In genomic region chr20:57074386-57074785, GRCh38 we compare ENCODE assay signal across 18 cellular contexts.
DNase-seq lines count a peak whose midpoint lies in the region; ATAC-seq, FAIRE-seq and TF ChIP-seq lines count a peak whose summit lies in the region.
"Had no signal": no experiment of that assay in that cellular context is flagged by ENCODE, and none has a peak within 500 bp of the region (broad histone marks: within the 10 kb centered on the region; RNA-seq: fewer than 3 reads in every experiment).

No MANE protein-coding gene starts in this region.

- no peak overlapping the region for H3K18ac ChIP-seq in H1 (ENCODE audit: extremely low read depth, low read length)

- POLR2A ChIA-PET in H1 (lab: Charles Lee; ENCODE audit: partially characterized antibody), result no interaction called here

- no peak for TF ChIP-seq POLR2A in H1 (IDR thresholded peaks at IDR 0.05; ENCODE audit: control extremely low read depth in 1 of 2, low read depth in 2 of 2, low read length in 2 of 2)

- H3K9ac ChIP-seq in H1 (replicated peaks in 1 of 4; ENCODE audit: extremely low read depth in 1 of 4, low read depth in 3 of 4, low read length in 3 of 4) (no peak overlapping the region), GM23248 (no peak overlapping the region)
- H3K9ac ChIP-seq: BLaER1 treated with 17β-estradiol and CSF1 and Interleukin-3, amounts not matched to agents 10 nM and 100 nM had no signal

- H3K4ac ChIP-seq in H1 (replicated peaks; ENCODE audit: insufficient read length, low read depth, low read length), result no peak overlapping the region

- 0 out of 2 replicates have a peak overlapping the region, but pooled peaks have one; percentile 25 for H2BK15ac ChIP-seq in H1 (ENCODE audit: low read length)

- no peak overlapping the region for H3K4me2 ChIP-seq in H1 (ENCODE audit: insufficient read depth in 1 of 2, low read depth in 2 of 2, low read length in 2 of 2)
- H3K4me2 ChIP-seq in GM23248 (ENCODE audit: unreplicated experiment), result no peak overlapping the region
- H3K4me2 ChIP-seq: BLaER1 treated with 17β-estradiol and CSF1 and Interleukin-3, amounts not matched to agents 10 nM and 100 nM had no signal

- FAIRE-seq in H1 (lab: Jason Lieb, UNC), result no peak
- FAIRE-seq: GM12878 had no signal

- no peak overlapping the region for H3K23ac ChIP-seq in H1 (ENCODE audit: insufficient read length)

- H2BK120ac ChIP-seq in H1 (replicated peaks; ENCODE audit: low read depth, low read length), result no peak overlapping the region

- H4K91ac ChIP-seq in H1 (replicated peaks; ENCODE audit: insufficient read length, low read length), result no peak overlapping the region

- peaks cover 3% of the 10 kb centered on the region for H3K23me2 ChIP-seq in H1 (ENCODE audit: low read depth, low read length)

- no peak overlapping the region for H3K27ac ChIP-seq in H1 (ENCODE audit: low read depth, low read length)
- no peak overlapping the region for H3K27ac ChIP-seq in GM23248
- H3K27ac ChIP-seq: 22Rv1; BLaER1 treated with 17β-estradiol and CSF1 and Interleukin-3, amounts not matched to agents 10 nM and 100 nM had no signal

- no peak for ATAC-seq in sciatic nerve
- ATAC-seq: GM12878 had no signal

- no peak overlapping the region for H3K4me3 ChIP-seq in H1 (ENCODE audit: extremely low read depth in 1 of 4, insufficient read depth in 2 of 4, low read depth in 3 of 4, low read length in 4 of 4)
- H3K4me3 ChIP-seq in GM23248, result no peak overlapping the region
- H3K4me3 ChIP-seq: BLaER1 treated with 17β-estradiol and CSF1 and Interleukin-3, amounts not matched to agents 10 nM and 100 nM; GM12878; HAP-1 had no signal

- no peak overlapping the region for H2AK5ac ChIP-seq in H1 (ENCODE audit: low read depth, low read length)

- no peak for TF ChIP-seq EP300 in H1 (IDR thresholded peaks at IDR 0.05; ENCODE audit: borderline replicate concordance in 1 of 2, low read depth in 2 of 2, low read length in 2 of 2)

- WGBS in H1 (ENCODE audit: extremely low coverage in 1 of 2, insufficient coverage in 1 of 2, insufficient read length in 1 of 2, insufficient replicate concordance in 2 of 2, low coverage in 1 of 2, low lambda C conversion rate in 2 of 2, missing lambda C conversion rate in 1 of 2), 2 experiments, result 83% methylated on average over 12 of the region's 12 CpGs; no CpG with 5 or more reads in 1 of the 2 experiments
- 80 to 81% methylated on average over 12 of the region's 12 CpGs for WGBS in GM23248 (ENCODE audit: low coverage in 1 of 2, low lambda C conversion rate in 2 of 2, missing lambda C conversion rate in 2 of 2), 2 experiments

- no peak for TF ChIP-seq CTCF in H1 (IDR thresholded peaks at IDR 0.05; ENCODE audit: control extremely low read depth in 1 of 3, insufficient read depth in 1 of 3, low read depth in 1 of 3, low read length in 3 of 3)

- H4K20me1 ChIP-seq in H1 (replicated peaks in 1 of 2; ENCODE audit: control insufficient read depth in 1 of 2, insufficient read depth in 2 of 2, low read length in 2 of 2) (no peaks in the 10 kb centered on the region), GM23248 (ENCODE audit: insufficient read depth) (no peaks in the 10 kb centered on the region)
- H4K20me1 ChIP-seq: BLaER1 treated with 17β-estradiol and CSF1 and Interleukin-3, amounts not matched to agents 10 nM and 100 nM had no signal

- no peak overlapping the region for H3K14ac ChIP-seq in H1 (ENCODE audit: insufficient read length)

- no peak overlapping the region for H4K5ac ChIP-seq in H1 (ENCODE audit: insufficient read length, low read depth, low read length)

- H2AFZ ChIP-seq in H1 (ENCODE audit: low read length) (no peak overlapping the region), GM23248 (no peak overlapping the region)

- DNase-seq in activated effector memory CD4-positive, alpha-beta T cell treated with anti-CD3 and anti-CD28 coated beads, Interleukin-2, amount 50 U/mL, for 16 hours, result peak; percentile 38
- no peak for DNase-seq in activated effector memory CD4-positive, alpha-beta T cell treated with Interleukin-2 at 50 U/mL for 16 hours
- DNase-seq in H1 (ENCODE audit: low read depth in 1 of 2, low spot score in 2 of 2) (no peak), sciatic nerve (ENCODE audit: low spot score) (peak; percentile 26), GM23248 (no peak), NCI-H1092 (lab: John Stamatoyannopoulos, UW) (no peak), NCI-H82 treated with DMSO at 0.1 percent for 48 hours (lab: John Stamatoyannopoulos, UW; ENCODE audit: unreplicated experiment) (no peak)
- DNase-seq: CD4-positive, CD25-positive, alpha-beta regulatory T cell; CD8-positive, alpha-beta memory T cell; COR-L47; DMS 273 treated with DMSO at 0.1 percent for 48 hours; DMS53; DND-41; EL had no signal

- no peak overlapping the region for H2BK20ac ChIP-seq in H1 (ENCODE audit: low read length)

- in situ Hi-C loops in GM23248 (cut with MboI), result no loop called here

- H2BK12ac ChIP-seq in H1 (ENCODE audit: low read depth, low read length), result no peak overlapping the region

- CTCF ChIA-PET in H1 (lab: Charles Lee; ENCODE audit: partially characterized antibody), result interaction anchor here (1.4 kb wide), 1 partner anchor 16 kb away, joined by 5 read pairs; no protein-coding TSS in a partner anchor

- H3K79me2 ChIP-seq in H1 (ENCODE audit: control insufficient read depth in 1 of 2, insufficient read depth in 2 of 2, low read length in 2 of 2), result no peaks in the 10 kb centered on the region
- H3K79me2 ChIP-seq in GM23248 (ENCODE audit: insufficient read depth), result no peaks in the 10 kb centered on the region

- no peaks in the 10 kb centered on the region for H3K9me2 ChIP-seq in GM23248 (ENCODE audit: insufficient read depth)

- no peaks in the 10 kb centered on the region for H3K36me3 ChIP-seq in H1 (ENCODE audit: control insufficient read depth in 2 of 4, insufficient read depth in 4 of 4, low read length in 3 of 4)
- no peaks in the 10 kb centered on the region for H3K36me3 ChIP-seq in GM23248 (ENCODE audit: low read depth)
- H3K36me3 ChIP-seq: BLaER1 treated with 17β-estradiol and CSF1 and Interleukin-3, amounts not matched to agents 10 nM and 100 nM; HAP-1 had no signal

- no peaks in the 10 kb centered on the region for H3K79me1 ChIP-seq in H1 (ENCODE audit: low read depth, low read length)

- peaks cover 32% of the 10 kb centered on the region for H3F3A ChIP-seq in GM23248 (ENCODE audit: insufficient read depth)

- H4K8ac ChIP-seq in H1 (ENCODE audit: extremely low read depth, insufficient read depth, low read length), result no peak overlapping the region

- no peak for TF ChIP-seq RAD21 in H1 (IDR thresholded peaks at IDR 0.05 in 1 of 2, conservative IDR thresholded peaks at IDR 0.05 in 1 of 2; ENCODE audit: low read depth in 2 of 2, low read length in 2 of 2)

- intact Hi-C loops in sciatic nerve (cut with DNase I), result no loop called here

- no peak overlapping the region for H3K56ac ChIP-seq in H1 (replicated peaks; ENCODE audit: insufficient read length, low read depth, low read length)

- H3K9me3 ChIP-seq in H1 (ENCODE audit: insufficient read depth in 2 of 2, low read depth in 1 of 2, low read length in 1 of 2) (peaks cover 0 to 5% of the 10 kb centered on the region in 2 experiments; a peak in 2 of 4 replicates), GM23248 (ENCODE audit: low read depth) (no peaks in the 10 kb centered on the region)

- H3K4me1 ChIP-seq in H1 (replicated peaks in 1 of 4; ENCODE audit: control insufficient read depth in 3 of 4, insufficient read depth in 4 of 4, low read length in 3 of 4) (peaks cover 4 to 12% (median 5%) of the 10 kb centered on the region in 4 experiments), GM23248 (ENCODE audit: insufficient read depth) (peaks cover 18% of the 10 kb centered on the region)
- H3K4me1 ChIP-seq: BLaER1 treated with 17β-estradiol and CSF1 and Interleukin-3, amounts not matched to agents 10 nM and 100 nM; HAP-1 had no signal

- H3K27me3 ChIP-seq in H1 (replicated peaks in 1 of 4; ENCODE audit: control insufficient read depth in 3 of 4, extremely low read depth in 1 of 4, insufficient read depth in 3 of 4, low read length in 3 of 4) (peaks cover 2 to 20% (median 18%) of the 10 kb centered on the region in 4 experiments), GM23248 (replicated peaks; ENCODE audit: insufficient read depth) (peaks cover 11% of the 10 kb centered on the region; the same call in 1 of the 2 replicates)

- H2BK5ac ChIP-seq in H1 (ENCODE audit: low read depth, low read length), result no peak overlapping the region

TF ChIP-seq in H1, 55 proteins besides CTCF, POLR2A, EP300 and RAD21:
- TF ChIP-seq ZNF274 (IDR thresholded peaks at IDR 0.05; ENCODE audit: borderline replicate concordance, extremely low read depth, low read length) (no peak), CBX8 (IDR thresholded peaks at IDR 0.05; ENCODE audit: borderline replicate concordance, low read depth, low read length) (no peak), CREB1 (IDR thresholded peaks at IDR 0.05) (no peak), ATF2 (IDR thresholded peaks at IDR 0.05; ENCODE audit: low read length) (no peak), JUND (IDR thresholded peaks at IDR 0.05; ENCODE audit: low read length) (no peak), RNF2 (IDR thresholded peaks at IDR 0.05; ENCODE audit: borderline replicate concordance, low read depth, low read length, missing control alignments, poor library complexity, severe bottlenecking) (no peak), NANOG (IDR thresholded peaks at IDR 0.05; ENCODE audit: insufficient read depth, low read depth, low read length, poor library complexity, severe bottlenecking) (no peak), KDM5A (IDR thresholded peaks at IDR 0.05; ENCODE audit: low read length) (no peak), SIN3A (conservative IDR thresholded peaks at IDR 0.05 in 1 of 2, IDR thresholded peaks at IDR 0.05 in 1 of 2; ENCODE audit: low read depth in 1 of 2, low read length in 2 of 2) (no peak)
- TF ChIP-seq, protein P1, sequence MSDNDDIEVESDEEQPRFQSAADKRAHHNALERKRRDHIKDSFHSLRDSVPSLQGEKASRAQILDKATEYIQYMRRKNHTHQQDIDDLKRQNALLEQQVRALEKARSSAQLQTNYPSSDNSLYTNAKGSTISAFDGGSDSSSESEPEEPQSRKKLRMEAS (IDR thresholded peaks at IDR 0.05), result no peak

Comparison
In these comparisons a context has a peak if more than half of its experiments do, and no peak if none do; other contexts are left out.
1. DNase-seq: peak in activated effector memory CD4-positive, alpha-beta T cell treated with anti-CD3 and anti-CD28 coated beads, Interleukin-2, amount 50 U/mL, for 16 hours (single experiment) and sciatic nerve (single experiment); none in activated effector memory CD4-positive, alpha-beta T cell treated with Interleukin-2 at 50 U/mL for 16 hours (single experiment), H1 (0 of 2), GM23248 (single experiment), NCI-H1092 (single experiment) and NCI-H82 treated with DMSO at 0.1 percent for 48 hours (single experiment).